11 cellular contexts compared by ENCODE assay signal in genomic region chr2:4673025-4673489, GRCh38.
DNase-seq lines count a peak whose midpoint lies in the region; ATAC-seq and TF ChIP-seq lines count a peak whose summit lies in the region.
"Had no signal": no experiment of that assay in that cellular context is flagged by ENCODE, and none has a peak within 500 bp of the region (broad histone marks: within the 10 kb centered on the region; RNA-seq: fewer than 3 reads in every experiment).

No MANE protein-coding gene starts in this region.

- H3K4me2 ChIP-seq in osteoblast (ENCODE audit: insufficient read depth, low read length), result no peak overlapping the region

- POLR2A ChIA-PET in Panc1 (lab: Charles Lee), result no interaction called here

- peak overlapping the region in 1 of 2 donors; percentile 55 for H3K4me3 Mint-ChIP-seq in effector memory CD8-positive, alpha-beta T cell

- ATAC-seq in Panc1 (peak; percentile 86), Right ventricle myocardium inferior (no peak)
- no peak for ATAC-seq in effector memory CD8-positive, alpha-beta T cell (replicated peaks)
- ATAC-seq: HCT116 had no signal

- H3K4me3 ChIP-seq in Panc1 (ENCODE audit: low read depth in 2 of 2, low read length in 2 of 2) (peak overlapping the region; percentile 59 to 71), osteoblast (ENCODE audit: insufficient read depth, low read length) (peak overlapping the region; percentile 23), vagina (no peak overlapping the region)

- intact Hi-C loops in Panc1 (cut with micrococcal nuclease; ENCODE audit: unreplicated experiment) (no loop called here), Right ventricle myocardium inferior (cut with DNase I) (no loop called here), vagina (cut with DNase I) (no loop called here)

- TF ChIP-seq CTCF in Panc1 (IDR thresholded peaks at IDR 0.05) (no peak), osteoblast (IDR thresholded peaks at IDR 0.05; ENCODE audit: extremely low read depth, low read depth, low read length) (no peak), vagina (IDR thresholded peaks at IDR 0.05) (no peak)

- peak overlapping the region; percentile 74 for H3K27ac ChIP-seq in Panc1 (ENCODE audit: low read length)
- no peak overlapping the region for H3K27ac ChIP-seq in osteoblast (ENCODE audit: low read depth, low read length)
- H3K27ac ChIP-seq in vagina, result no peak overlapping the region
- H3K27ac ChIP-seq: adrenal gland had no signal

- peaks cover 0 to 1% of the 10 kb centered on the region in 2 donors for H3K4me1 Mint-ChIP-seq in effector memory CD8-positive, alpha-beta T cell (ENCODE audit: low read depth in 2 of 2)

- no peaks in the 10 kb centered on the region for H3K27me3 Mint-ChIP-seq in effector memory CD8-positive, alpha-beta T cell

- peak overlapping the region; percentile 15 for H2AFZ ChIP-seq in osteoblast (ENCODE audit: low read length)

- no peaks in the 10 kb centered on the region for H3K27me3 ChIP-seq in Panc1 (ENCODE audit: control insufficient read depth, insufficient read depth, low read length)
- no peaks in the 10 kb centered on the region for H3K27me3 ChIP-seq in osteoblast (ENCODE audit: insufficient read depth, low read length)
- no peaks in the 10 kb centered on the region for H3K27me3 ChIP-seq in vagina
- H3K27me3 ChIP-seq: adrenal gland had no signal

- H3K27ac Mint-ChIP-seq in effector memory CD8-positive, alpha-beta T cell, result no peak overlapping the region

- peaks cover 4% of the 10 kb centered on the region for H3K36me3 Mint-ChIP-seq in effector memory CD8-positive, alpha-beta T cell (ENCODE audit: insufficient read depth)

- TF ChIP-seq POLR2A in vagina (IDR thresholded peaks at IDR 0.05), result no peak

- no peaks in the 10 kb centered on the region for H3K79me2 ChIP-seq in osteoblast (ENCODE audit: insufficient read depth, low read length)

- H3K36me3 ChIP-seq in Panc1 (ENCODE audit: control insufficient read depth, insufficient read depth, low read length) (no peaks in the 10 kb centered on the region), osteoblast (ENCODE audit: insufficient read depth, low read length) (no peaks in the 10 kb centered on the region), vagina (no peaks in the 10 kb centered on the region)
- H3K36me3 ChIP-seq: adrenal gland had no signal

- CTCF ChIA-PET in Panc1 (lab: Charles Lee), result no interaction called here

- H3K9me3 Mint-ChIP-seq in effector memory CD8-positive, alpha-beta T cell, result peaks cover 3 to 6% of the 10 kb centered on the region in 2 donors

- H3K9me3 ChIP-seq in Panc1 (ENCODE audit: control insufficient read depth, insufficient read depth, low read depth, low read length) (no peaks in the 10 kb centered on the region), osteoblast (ENCODE audit: low read depth, low read length) (peaks cover 3% of the 10 kb centered on the region), vagina (no peaks in the 10 kb centered on the region)
- H3K9me3 ChIP-seq: adrenal gland had no signal

- H3K4me1 ChIP-seq in Panc1 (ENCODE audit: control insufficient read depth, insufficient read depth, low read length), result no peaks in the 10 kb centered on the region
- no peaks in the 10 kb centered on the region for H3K4me1 ChIP-seq in osteoblast (ENCODE audit: insufficient read depth, low read length)
- no peaks in the 10 kb centered on the region for H3K4me1 ChIP-seq in vagina
- H3K4me1 ChIP-seq: adrenal gland had no signal

- DNase-seq in EH (ENCODE audit: low read depth) (peak; percentile 3), NCI-H1417 treated with DMSO at 0.1 percent for 48 hours (lab: John Stamatoyannopoulos, UW) (peak; percentile 39), Panc1 (ENCODE audit: low read depth, low spot score) (peak; percentile 65), osteoblast (ENCODE audit: insufficient read length, low spot score, missing footprints) (no peak), Right ventricle myocardium inferior (ENCODE audit: missing footprints) (no peak), HK-2 (ENCODE audit: unreplicated experiment) (no peak), vagina (ENCODE audit: extremely low spot score in 2 of 2) (no peak)
- no peak for DNase-seq in effector memory CD8-positive, alpha-beta T cell
- DNase-seq: adrenal gland; stimulated activated CD4-positive, alpha-beta T cell treated with anti-CD3 and anti-CD28 coated beads, Interleukin-4, amount 100 ng/mL, for 24 hours had no signal

- H4K20me1 ChIP-seq in osteoblast (ENCODE audit: insufficient read depth, low read length), result no peaks in the 10 kb centered on the region

- in situ Hi-C loops in Panc1 (cut with HindIII; ENCODE audit: low pct_unique_long_range_greater_than_20kb, low sequenced_read_pairs), result no loop called here

- no TSS peak for BruUV-seq in Panc1 (replicated peaks; lab: Mats Ljungman, UMichigan)

Comparison
In these comparisons a context has a peak if more than half of its experiments do, and no peak if none do; other contexts are left out.
1. DNase-seq: peak in EH (single experiment), NCI-H1417 treated with DMSO at 0.1 percent for 48 hours (single experiment) and Panc1 (single experiment); none in osteoblast (single experiment), Right ventricle myocardium inferior (single experiment), effector memory CD8-positive, alpha-beta T cell (0 of 3), HK-2 (single experiment) and vagina (0 of 2).
2. H3K4me3 ChIP-seq: peak in Panc1 (2 of 2) and osteoblast (single experiment); none in vagina (0 of 2).